In the genomic region with DNA sequence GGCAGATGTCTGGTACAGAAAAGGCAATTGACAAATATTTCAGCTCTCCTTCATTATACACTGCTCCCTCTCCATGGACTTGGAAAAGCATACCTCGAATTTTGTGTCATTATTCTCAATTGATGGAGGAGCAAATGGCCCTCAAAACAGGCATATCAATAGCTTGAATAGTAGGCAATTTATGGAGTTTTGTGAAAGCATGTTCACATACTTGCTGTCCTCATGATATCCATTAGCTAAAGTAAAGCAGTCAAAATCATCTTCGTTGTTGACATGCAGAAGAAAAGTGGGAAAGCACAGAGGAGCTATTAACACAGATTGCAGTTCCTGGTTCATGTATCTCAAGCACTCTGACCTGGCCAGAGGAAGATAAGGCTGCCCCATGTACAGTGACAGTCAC, we compare ENCODE assay signal across 8 cellular contexts.
"Had no signal": no experiment of that assay in that cellular context is flagged by ENCODE, and none has a peak within 500 bp of the region (broad histone marks: within the 10 kb centered on the region; RNA-seq: fewer than 3 reads in every experiment).

No MANE protein-coding gene starts in this region.

- FAIRE-seq: HepG2, HTR-8/SVneo, K562 had no signal

- H3K4me3 ChIP-seq: K562 had no signal

- ATAC-seq: HepG2, K562 had no signal

- DNase-seq: IMR-90, KBM-7, KG1 had no signal

- H3K4me2 ChIP-seq: KMS-11 had no signal

- H3K27ac ChIP-seq: HL-60, KMS-11 had no signal

- H3K9ac ChIP-seq: KMS-11 had no signal
